ENCODE assay signal across 8 cellular contexts in genomic region chr11:67053896-67054850, GRCh38. TPM values are rescaled to one million over a fixed set of nuclear protein-coding genes. Genes with fewer than 3 reads are reported as not detected.
A peak's percentile ranks its signal among the peaks of the same experiment; 100 is the strongest.
DNase-seq lines count a peak whose midpoint lies in the region; ATAC-seq, FAIRE-seq and TF ChIP-seq lines count a peak whose summit lies in the region.

No MANE protein-coding gene starts in this region.

- TF ChIP-seq POLR2A in GM12892 (IDR thresholded peaks at IDR 0.05; ENCODE audit: low read depth, low read length), result no peak

- peak overlapping the region; percentile 74 for H3K27ac Mint-ChIP-seq in osteocyte (ENCODE audit: unreplicated experiment)

- H3K9me3 Mint-ChIP-seq in osteocyte (ENCODE audit: unreplicated experiment), result no peaks in the 10 kb centered on the region

- TF ChIP-seq CTCF in AG09319 (IDR thresholded peaks at IDR 0.05; ENCODE audit: low read depth, low read length) (peak; percentile 91), osteocyte (IDR thresholded peaks at IDR 0.05) (peak; percentile 83)

- no peak for ATAC-seq in GM21825 (IDR thresholded peaks at IDR 0.05; ENCODE audit: unreplicated experiment)

- no peak for DNase-seq in AG09319 (ENCODE audit: extremely low read depth, low read depth)
- DNase-seq in GM12892 (ENCODE audit: insufficient read length), result peak; percentile 77
- peak; percentile 32 for DNase-seq in NCI-H510A (lab: John Stamatoyannopoulos, UW)
- peak; percentile 68 to 70 for DNase-seq in activated T-cell treated with anti-CD3 and anti-CD28 coated beads, Interleukin-2, amount 50 U/mL, for 48 hours
- peak; percentile 11 for DNase-seq in foreskin melanocyte
- no peak for DNase-seq in osteocyte (ENCODE audit: extremely low spot score, unreplicated experiment)
- no peak for DNase-seq in amniotic stem cell (lab: John Stamatoyannopoulos, UW)

- no peaks in the 10 kb centered on the region for H3K27me3 Mint-ChIP-seq in osteocyte (ENCODE audit: unreplicated experiment)

- no peaks in the 10 kb centered on the region for H3K36me3 Mint-ChIP-seq in osteocyte (ENCODE audit: unreplicated experiment)

- FAIRE-seq in GM12892 (lab: Jason Lieb, UNC), result peak; percentile 97

- peaks cover 13% of the 10 kb centered on the region for H3K4me1 Mint-ChIP-seq in osteocyte (ENCODE audit: unreplicated experiment)

- H3K4me3 Mint-ChIP-seq in osteocyte (ENCODE audit: unreplicated experiment), result no peak overlapping the region

RNA-seq across cellular contexts. Expression of gene RHOD, which starts 2.5 kb away (rescaled TPM):
- 1.2 TPM for polyA plus RNA-seq in GM12892 (2012; ENCODE audit: missing spikeins)
- total RNA-seq in osteocyte, result 9.3 and 9.4 TPM in 2 replicates

RNA-seq across cellular contexts. Expression of gene SYT12, which starts 31.2 kb away (rescaled TPM):
- 0.30 TPM for polyA plus RNA-seq in GM12892 (2012; ENCODE audit: missing spikeins)
- total RNA-seq in osteocyte, result 1.4 and 1.7 TPM in 2 replicates

Comparison
In these comparisons a context has a peak if more than half of its experiments do, and no peak if none do; other contexts are left out.
1. DNase-seq: peak in GM12892 (single experiment), NCI-H510A (single experiment), activated T-cell treated with anti-CD3 and anti-CD28 coated beads, Interleukin-2, amount 50 U/mL, for 48 hours (2 of 2) and foreskin melanocyte (single experiment); none in AG09319 (single experiment), osteocyte (single experiment) and amniotic stem cell (single experiment).